In the genomic region with DNA sequence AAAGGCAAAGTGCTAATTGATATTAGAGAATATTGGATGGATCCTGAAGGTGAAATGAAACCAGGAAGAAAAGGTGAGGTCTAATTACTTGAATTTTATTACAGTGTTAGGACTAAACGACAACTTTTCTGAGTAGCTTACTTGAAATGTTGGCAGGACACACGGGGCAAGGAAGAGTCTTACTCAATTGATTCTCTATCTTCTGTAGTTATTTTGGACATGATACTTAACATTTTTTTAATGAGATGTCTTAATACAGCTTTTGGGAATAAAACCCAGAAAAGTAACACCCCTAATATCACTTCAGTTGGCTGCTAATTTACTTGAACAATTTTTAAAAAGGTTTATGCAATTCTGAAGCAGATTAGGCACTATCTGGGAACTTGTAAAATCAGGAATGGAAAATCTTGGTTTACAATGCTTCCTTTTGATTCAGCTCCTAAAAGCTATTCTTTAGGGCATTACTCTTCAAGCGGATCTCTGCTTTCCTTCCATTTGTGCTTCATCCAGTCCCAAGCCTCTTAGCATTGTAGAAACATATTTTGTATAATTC, we compare ENCODE assay signal across 20 cellular contexts. TPM values are rescaled to one million over a fixed set of nuclear protein-coding genes. Genes with fewer than 3 reads are reported as not detected.
A peak's percentile ranks its signal among the peaks of the same experiment; 100 is the strongest.
DNase-seq lines count a peak whose midpoint lies in the region; ATAC-seq and TF ChIP-seq lines count a peak whose summit lies in the region.
"Had no signal": no experiment of that assay in that cellular context is flagged by ENCODE, and none has a peak within 500 bp of the region (broad histone marks: within the 10 kb centered on the region; RNA-seq: fewer than 3 reads in every experiment).

No MANE protein-coding gene starts in this region.

- intact Hi-C loops in CD4-positive, alpha-beta T cell (cut with DNase I, micrococcal nuclease), result loop anchor here in 1 of 2 experiments (5.0 to 10.0 kb wide), 2 partner anchors 214 to 367 kb away; no protein-coding TSS in a partner anchor
- intact Hi-C loops in psoas muscle (cut with DNase I), result no loop called here

- H3K27ac ChIP-seq in CD4-positive, alpha-beta T cell (ENCODE audit: low read depth, low read length), result no peak overlapping the region
- H3K27ac ChIP-seq in GM23248 (peak overlapping the region; percentile 49), coronary artery (peak overlapping the region; percentile 58 to 64), psoas muscle (peak overlapping the region; percentile 7)
- H3K27ac ChIP-seq: foreskin keratinocyte, ovary had no signal

- H3K9me2 ChIP-seq in GM23248 (ENCODE audit: insufficient read depth), result no peaks in the 10 kb centered on the region

- H4K20me1 ChIP-seq in GM23248 (ENCODE audit: insufficient read depth), result 0 out of 2 replicates have a peak, but pooled peaks cover 4% of the 10 kb centered on the region

- H3K4me2 ChIP-seq in GM23248 (ENCODE audit: unreplicated experiment), result peak overlapping the region; percentile 74

- POLR2A ChIA-PET in CD4-positive, alpha-beta T cell (lab: Charles Lee), result no interaction called here

- H3K4me1 ChIP-seq in GM23248 (ENCODE audit: insufficient read depth) (peaks cover 51% of the 10 kb centered on the region), psoas muscle (peaks cover 35% of the 10 kb centered on the region)

- no peaks in the 10 kb centered on the region for H3K9me3 Mint-ChIP-seq in CD4-positive, alpha-beta T cell
- H3K9me3 Mint-ChIP-seq: H9 had no signal

- in situ Hi-C loops in GM23248 (cut with MboI), result no loop called here

- peaks cover 98% of the 10 kb centered on the region for H3K36me3 Mint-ChIP-seq in CD4-positive, alpha-beta T cell (ENCODE audit: low read depth)

- no peak overlapping the region for H3K9ac ChIP-seq in GM23248

- no peak for ATAC-seq in CD4-positive, alpha-beta T cell (ENCODE audit: poor library complexity)
- ATAC-seq in psoas muscle, result no peak
- ATAC-seq in HG03432 (IDR thresholded peaks at IDR 0.05; ENCODE audit: unreplicated experiment), result no peak
- ATAC-seq: foreskin keratinocyte, Panc1 had no signal

- peak overlapping the region; percentile 60 for H3K27ac Mint-ChIP-seq in CD4-positive, alpha-beta T cell
- H3K27ac Mint-ChIP-seq: H9 had no signal

- H3K4me1 Mint-ChIP-seq in CD4-positive, alpha-beta T cell (ENCODE audit: low read depth), result peaks cover 78% of the 10 kb centered on the region
- H3K4me1 Mint-ChIP-seq: H9 had no signal

- H3F3A ChIP-seq in GM23248 (ENCODE audit: insufficient read depth), result peaks cover 58% of the 10 kb centered on the region

- H3K36me3 ChIP-seq in GM23248 (ENCODE audit: low read depth), result peaks cover 71% of the 10 kb centered on the region
- peaks cover 6 to 98% of the 10 kb centered on the region in 2 donors for H3K36me3 ChIP-seq in psoas muscle (ENCODE audit: insufficient read depth in 1 of 2, low read depth in 1 of 2)
- H3K36me3 ChIP-seq: ovary had no signal

- H3K79me2 ChIP-seq in GM23248 (ENCODE audit: insufficient read depth), result peaks cover 88% of the 10 kb centered on the region

- no peaks in the 10 kb centered on the region for H3K9me3 ChIP-seq in CD4-positive, alpha-beta T cell (ENCODE audit: control insufficient read depth, low read length)
- H3K9me3 ChIP-seq in GM23248 (ENCODE audit: low read depth) (no peaks in the 10 kb centered on the region), psoas muscle (no peaks in the 10 kb centered on the region)
- H3K9me3 ChIP-seq: ovary, thyroid gland had no signal

- H3K27me3 ChIP-seq in CD4-positive, alpha-beta T cell (ENCODE audit: control insufficient read depth, insufficient read depth, low read length), result no peaks in the 10 kb centered on the region
- H3K27me3 ChIP-seq in GM23248 (replicated peaks; ENCODE audit: insufficient read depth) (no peaks in the 10 kb centered on the region), psoas muscle (ENCODE audit: insufficient read depth in 3 of 3, low read length in 2 of 3) (no peaks in the 10 kb centered on the region)
- H3K27me3 ChIP-seq: foreskin keratinocyte, ovary, thyroid gland had no signal

- DNase-seq in CD4-positive, alpha-beta T cell, result no peak
- no peak for DNase-seq in GM23248
- DNase-seq in coronary artery (ENCODE audit: low spot score), result no peak
- DNase-seq in psoas muscle, result no peak
- no peak for DNase-seq in SKM-1 treated with dmso at 0.1 percent for 144 hours (lab: John Stamatoyannopoulos, UW; ENCODE audit: unreplicated experiment)
- DNase-seq in NOMO-1 treated with DMSO at 0.1 percent for 48 hours (lab: John Stamatoyannopoulos, UW; ENCODE audit: unreplicated experiment), result no peak
- DNase-seq: activated CD8-positive, alpha-beta memory T cell treated with anti-CD3 and anti-CD28 coated beads for 24 hours; activated effector memory CD4-positive, alpha-beta T cell treated with Interleukin-2 at 50 U/mL for 16 hours; foreskin keratinocyte; GF-D8; H9; NCI-H1417; NCI-H2171 treated with DMSO at 0.1 percent for 48 hours; NCI-H82; ovary; stimulated activated CD4-positive, alpha-beta T cell treated with anti-CD3 and anti-CD28 coated beads, Interleukin-4, amount 100 ng/mL, for 1 hour; thyroid gland had no signal

- no peak for TF ChIP-seq CTCF in CD4-positive, alpha-beta T cell (IDR thresholded peaks at IDR 0.05)
- TF ChIP-seq CTCF in coronary artery (IDR thresholded peaks at IDR 0.05), result no peak
- TF ChIP-seq CTCF in psoas muscle (IDR thresholded peaks at IDR 0.05), result no peak

- no peak overlapping the region for H2AFZ ChIP-seq in GM23248

- H3K4me3 ChIP-seq in GM23248 (no peak overlapping the region), coronary artery (no peak overlapping the region), psoas muscle (no peak overlapping the region)
- H3K4me3 ChIP-seq: ovary, skin epidermis, thyroid gland had no signal

- WGBS in GM23248 (ENCODE audit: low coverage in 1 of 2, low lambda C conversion rate in 2 of 2, missing lambda C conversion rate in 2 of 2), 2 experiments, result 31% methylated on average over 3 of the region's 3 CpGs
- 58 to 62% (median 61%) methylated on average over 3 of the region's 3 CpGs for WGBS in psoas muscle, 3 donors

- CTCF ChIA-PET in CD4-positive, alpha-beta T cell (lab: Charles Lee), result no interaction called here

- H3K27me3 Mint-ChIP-seq in CD4-positive, alpha-beta T cell, result no peaks in the 10 kb centered on the region

- peak overlapping the region; percentile 6 for H3K4me3 Mint-ChIP-seq in CD4-positive, alpha-beta T cell
- H3K4me3 Mint-ChIP-seq: H9 had no signal

RNA-seq across cellular contexts. Expression of a gene that starts 13.7 kb away (rescaled TPM):
- 100 to 1,000 TPM; 327 to 344 TPM for total RNA-seq in CD4-positive, alpha-beta T cell
- 200 and 350 TPM in 2 replicates for total RNA-seq in GM23248 (2014; rRNA removed; shearing (Covaris generic))
- polyA plus RNA-seq in GM23248 (2016; fragmentation: Nextera tagmentation; extraction: Ambion mirVana), result 462 and 489 TPM in 2 replicates
- total RNA-seq in psoas muscle, result 100 to 1,000 TPM; 112 to 174 (median 150) TPM
- 100 to 1,000 TPM; 102 to 175 (median 138) TPM for polyA plus RNA-seq in psoas muscle
